In genomic region chr1:52037402-52037814, GRCh38 we compare ENCODE assay signal across 1 cellular context.
A peak's percentile ranks its signal among the peaks of the same experiment; 100 is the strongest.
TF ChIP-seq lines count a peak whose summit lies in the region.

No MANE protein-coding gene starts in this region.

TF ChIP-seq in HepG2, 621 proteins besides CTCF, POLR2A, EP300 and RAD21 (continued from another document and continues in another):
- TF ChIP-seq, protein P1, sequence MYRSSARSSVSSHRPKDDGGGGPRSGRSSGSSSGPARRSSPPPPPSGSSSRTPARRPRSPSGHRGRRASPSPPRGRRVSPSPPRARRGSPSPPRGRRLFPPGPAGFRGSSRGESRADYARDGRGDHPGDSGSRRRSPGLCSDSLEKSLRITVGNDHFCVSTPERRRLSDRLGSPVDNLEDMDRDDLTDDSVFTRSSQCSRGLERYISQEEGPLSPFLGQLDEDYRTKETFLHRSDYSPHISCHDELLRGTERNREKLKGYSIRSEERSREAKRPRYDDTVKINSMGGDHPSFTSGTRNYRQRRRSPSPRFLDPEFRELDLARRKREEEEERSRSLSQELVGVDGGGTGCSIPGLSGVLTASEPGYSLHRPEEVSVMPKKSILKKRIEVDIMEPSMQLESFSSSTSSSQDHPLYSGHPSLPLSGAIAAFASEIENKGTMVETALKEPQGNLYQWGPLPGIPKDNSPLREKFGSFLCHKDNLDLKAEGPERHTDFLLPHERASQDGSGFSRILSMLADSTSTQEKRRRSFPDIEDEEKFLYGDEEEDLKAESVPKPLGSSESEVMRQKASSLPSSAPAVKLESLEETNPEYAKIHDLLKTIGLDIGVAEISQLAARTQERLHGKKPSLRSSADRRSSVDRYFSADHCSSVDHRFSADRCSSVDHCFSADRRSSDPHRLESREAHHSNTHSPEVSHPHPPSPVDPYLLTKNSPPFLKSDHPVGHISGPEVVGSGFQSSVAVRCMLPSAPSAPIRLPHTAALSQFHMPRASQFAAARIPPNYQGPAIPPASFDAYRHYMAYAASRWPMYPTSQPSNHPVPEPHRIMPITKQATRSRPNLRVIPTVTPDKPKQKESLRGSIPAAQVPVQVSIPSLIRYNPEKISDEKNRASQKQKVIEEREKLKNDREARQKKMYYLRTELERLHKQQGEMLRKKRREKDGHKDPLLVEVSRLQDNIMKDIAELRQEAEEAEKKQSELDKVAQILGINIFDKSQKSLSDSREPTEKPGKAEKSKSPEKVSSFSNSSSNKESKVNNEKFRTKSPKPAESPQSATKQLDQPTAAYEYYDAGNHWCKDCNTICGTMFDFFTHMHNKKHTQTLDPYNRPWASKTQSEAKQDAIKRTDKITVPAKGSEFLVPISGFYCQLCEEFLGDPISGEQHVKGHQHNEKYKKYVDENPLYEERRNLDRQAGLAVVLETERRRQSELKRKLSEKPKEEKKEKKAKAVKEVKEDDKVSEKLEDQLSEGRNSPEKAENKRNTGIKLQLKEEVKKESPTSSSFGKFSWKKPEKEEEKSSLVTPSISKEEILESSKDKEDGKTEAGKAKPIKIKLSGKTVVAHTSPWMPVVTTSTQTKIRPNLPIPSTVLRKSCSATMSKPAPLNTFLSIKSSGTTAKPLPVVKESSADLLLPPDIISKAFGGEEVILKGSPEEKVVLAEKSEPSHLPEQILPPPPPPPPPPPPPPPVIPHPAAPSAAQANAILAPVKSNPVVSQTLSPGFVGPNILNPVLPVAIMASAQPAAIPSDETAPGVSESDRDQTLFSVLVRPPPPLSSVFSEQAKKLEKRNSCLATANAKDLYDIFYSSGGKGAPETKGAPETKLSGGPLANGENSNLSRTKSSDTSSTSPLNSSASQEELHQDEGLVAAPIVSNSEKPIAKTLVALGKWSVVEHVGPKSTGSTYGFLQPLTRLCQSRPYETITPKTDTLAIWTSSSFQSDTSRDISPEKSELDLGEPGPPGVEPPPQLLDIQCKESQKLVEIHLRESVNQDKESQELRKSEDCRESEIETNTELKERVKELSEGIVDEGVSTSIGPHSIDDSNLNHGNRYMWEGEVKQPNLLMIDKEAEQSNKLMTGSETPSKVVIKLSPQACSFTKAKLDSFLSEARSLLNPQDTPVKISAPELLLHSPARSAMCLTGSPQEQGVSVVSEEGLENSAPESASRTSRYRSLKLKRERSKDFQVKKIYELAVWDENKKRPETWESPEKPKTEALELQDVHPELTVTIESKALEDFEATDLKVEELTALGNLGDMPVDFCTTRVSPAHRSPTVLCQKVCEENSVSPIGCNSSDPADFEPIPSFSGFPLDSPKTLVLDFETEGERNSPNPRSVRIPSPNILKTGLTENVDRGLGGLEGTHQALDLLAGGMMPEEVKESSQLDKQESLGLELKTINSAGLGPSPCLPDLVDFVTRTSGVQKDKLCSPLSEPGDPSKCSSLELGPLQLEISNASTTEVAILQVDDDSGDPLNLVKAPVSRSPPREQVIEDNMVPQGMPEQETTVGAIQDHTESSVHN (CRISPR knock-in tag; IDR thresholded peaks at IDR 0.05) = no peak
- TF ChIP-seq KDM5A (IDR thresholded peaks at IDR 0.05; ENCODE audit: borderline replicate concordance, low read length) (no peak; the same call in 1 of the 2 replicates), ONECUT2 (CRISPR knock-in tag; IDR thresholded peaks at IDR 0.05) (peak; percentile 66; the same call in 1 of the 2 replicates), JUND (CRISPR knock-in tag; IDR thresholded peaks at IDR 0.05) (peak; percentile 17; the same call in 1 of the 2 replicates), PHF21A (CRISPR knock-in tag; IDR thresholded peaks at IDR 0.05) (peak; percentile 99), ATF7-NPFF (CRISPR knock-in tag; IDR thresholded peaks at IDR 0.05; ENCODE audit: low read depth) (no peak), KLF13 (CRISPR knock-in tag; IDR thresholded peaks at IDR 0.05) (no peak), WIZ (CRISPR knock-in tag; IDR thresholded peaks at IDR 0.05) (no peak), HOXD1 (CRISPR knock-in tag; IDR thresholded peaks at IDR 0.05) (0 out of 2 replicates have a peak, but pooled peaks have one; percentile 83), JARID2 (CRISPR knock-in tag; IDR thresholded peaks at IDR 0.05; ENCODE audit: insufficient replicate concordance) (no peak), AHR (CRISPR knock-in tag; IDR thresholded peaks at IDR 0.05) (no peak; the same call in 1 of the 2 replicates), ZNF543 (CRISPR knock-in tag; IDR thresholded peaks at IDR 0.05) (peak; percentile 65), REST (IDR thresholded peaks at IDR 0.05; ENCODE audit: borderline replicate concordance in 1 of 2, low read depth in 1 of 2, low read length in 2 of 2) (peak in 1 of 2 experiments; percentile 70; a peak in 1 of 4 replicates), ZSCAN9 (CRISPR knock-in tag; IDR thresholded peaks at IDR 0.05; ENCODE audit: borderline replicate concordance) (peak; percentile 87), SALL1 (CRISPR knock-in tag; IDR thresholded peaks at IDR 0.05) (peak; percentile 89), KDM1A (CRISPR knock-in tag; IDR thresholded peaks at IDR 0.05) (peak; percentile 86), RFX5 (IDR thresholded peaks at IDR 0.05; ENCODE audit: low read depth, low read length) (no peak), ZMYM2 (CRISPR knock-in tag; IDR thresholded peaks at IDR 0.05) (peak; percentile 82; the same call in 1 of the 2 replicates), MIXL1 (CRISPR knock-in tag; IDR thresholded peaks at IDR 0.05) (peak; percentile 91), ZNF781 (CRISPR knock-in tag; IDR thresholded peaks at IDR 0.05; ENCODE audit: borderline replicate concordance, not compliant biosample characterization) (no peak), RARA (CRISPR knock-in tag; IDR thresholded peaks at IDR 0.05) (peak; percentile 91), TOE1 (CRISPR knock-in tag; IDR thresholded peaks at IDR 0.05) (no peak), ZSCAN20 (CRISPR knock-in tag; IDR thresholded peaks at IDR 0.05; ENCODE audit: borderline replicate concordance) (0 out of 2 replicates have a peak, but pooled peaks have one; percentile 51), RBM22 (optimal IDR thresholded peaks at IDR 0.05; ENCODE audit: low read length) (no peak), HNF4A (CRISPR knock-in tag; IDR thresholded peaks at IDR 0.05) (peak; percentile 82), ZNF883 (CRISPR knock-in tag; IDR thresholded peaks at IDR 0.05; ENCODE audit: not compliant biosample characterization) (no peak), RNF219 (CRISPR knock-in tag; IDR thresholded peaks at IDR 0.05) (peak; percentile 94; the same call in 1 of the 2 replicates), TBP (CRISPR knock-in tag; IDR thresholded peaks at IDR 0.05) (no peak), FOSL1 (CRISPR knock-in tag; IDR thresholded peaks at IDR 0.05; ENCODE audit: borderline replicate concordance) (no peak)
- TF ChIP-seq, protein P2, sequence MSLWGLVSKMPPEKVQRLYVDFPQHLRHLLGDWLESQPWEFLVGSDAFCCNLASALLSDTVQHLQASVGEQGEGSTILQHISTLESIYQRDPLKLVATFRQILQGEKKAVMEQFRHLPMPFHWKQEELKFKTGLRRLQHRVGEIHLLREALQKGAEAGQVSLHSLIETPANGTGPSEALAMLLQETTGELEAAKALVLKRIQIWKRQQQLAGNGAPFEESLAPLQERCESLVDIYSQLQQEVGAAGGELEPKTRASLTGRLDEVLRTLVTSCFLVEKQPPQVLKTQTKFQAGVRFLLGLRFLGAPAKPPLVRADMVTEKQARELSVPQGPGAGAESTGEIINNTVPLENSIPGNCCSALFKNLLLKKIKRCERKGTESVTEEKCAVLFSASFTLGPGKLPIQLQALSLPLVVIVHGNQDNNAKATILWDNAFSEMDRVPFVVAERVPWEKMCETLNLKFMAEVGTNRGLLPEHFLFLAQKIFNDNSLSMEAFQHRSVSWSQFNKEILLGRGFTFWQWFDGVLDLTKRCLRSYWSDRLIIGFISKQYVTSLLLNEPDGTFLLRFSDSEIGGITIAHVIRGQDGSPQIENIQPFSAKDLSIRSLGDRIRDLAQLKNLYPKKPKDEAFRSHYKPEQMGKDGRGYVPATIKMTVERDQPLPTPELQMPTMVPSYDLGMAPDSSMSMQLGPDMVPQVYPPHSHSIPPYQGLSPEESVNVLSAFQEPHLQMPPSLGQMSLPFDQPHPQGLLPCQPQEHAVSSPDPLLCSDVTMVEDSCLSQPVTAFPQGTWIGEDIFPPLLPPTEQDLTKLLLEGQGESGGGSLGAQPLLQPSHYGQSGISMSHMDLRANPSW (CRISPR knock-in tag; IDR thresholded peaks at IDR 0.05; ENCODE audit: borderline replicate concordance) = no peak
- TF ChIP-seq, protein P3, sequence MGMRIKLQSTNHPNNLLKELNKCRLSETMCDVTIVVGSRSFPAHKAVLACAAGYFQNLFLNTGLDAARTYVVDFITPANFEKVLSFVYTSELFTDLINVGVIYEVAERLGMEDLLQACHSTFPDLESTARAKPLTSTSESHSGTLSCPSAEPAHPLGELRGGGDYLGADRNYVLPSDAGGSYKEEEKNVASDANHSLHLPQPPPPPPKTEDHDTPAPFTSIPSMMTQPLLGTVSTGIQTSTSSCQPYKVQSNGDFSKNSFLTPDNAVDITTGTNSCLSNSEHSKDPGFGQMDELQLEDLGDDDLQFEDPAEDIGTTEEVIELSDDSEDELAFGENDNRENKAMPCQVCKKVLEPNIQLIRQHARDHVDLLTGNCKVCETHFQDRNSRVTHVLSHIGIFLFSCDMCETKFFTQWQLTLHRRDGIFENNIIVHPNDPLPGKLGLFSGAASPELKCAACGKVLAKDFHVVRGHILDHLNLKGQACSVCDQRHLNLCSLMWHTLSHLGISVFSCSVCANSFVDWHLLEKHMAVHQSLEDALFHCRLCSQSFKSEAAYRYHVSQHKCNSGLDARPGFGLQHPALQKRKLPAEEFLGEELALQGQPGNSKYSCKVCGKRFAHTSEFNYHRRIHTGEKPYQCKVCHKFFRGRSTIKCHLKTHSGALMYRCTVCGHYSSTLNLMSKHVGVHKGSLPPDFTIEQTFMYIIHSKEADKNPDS (CRISPR knock-in tag; IDR thresholded peaks at IDR 0.05) = peak; percentile 98
- TF ChIP-seq, protein P4, sequence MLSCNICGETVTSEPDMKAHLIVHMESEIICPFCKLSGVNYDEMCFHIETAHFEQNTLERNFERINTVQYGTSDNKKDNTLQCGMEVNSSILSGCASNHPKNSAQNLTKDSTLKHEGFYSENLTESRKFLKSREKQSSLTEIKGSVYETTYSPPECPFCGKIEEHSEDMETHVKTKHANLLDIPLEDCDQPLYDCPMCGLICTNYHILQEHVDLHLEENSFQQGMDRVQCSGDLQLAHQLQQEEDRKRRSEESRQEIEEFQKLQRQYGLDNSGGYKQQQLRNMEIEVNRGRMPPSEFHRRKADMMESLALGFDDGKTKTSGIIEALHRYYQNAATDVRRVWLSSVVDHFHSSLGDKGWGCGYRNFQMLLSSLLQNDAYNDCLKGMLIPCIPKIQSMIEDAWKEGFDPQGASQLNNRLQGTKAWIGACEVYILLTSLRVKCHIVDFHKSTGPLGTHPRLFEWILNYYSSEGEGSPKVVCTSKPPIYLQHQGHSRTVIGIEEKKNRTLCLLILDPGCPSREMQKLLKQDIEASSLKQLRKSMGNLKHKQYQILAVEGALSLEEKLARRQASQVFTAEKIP (CRISPR knock-in tag; IDR thresholded peaks at IDR 0.05; ENCODE audit: borderline replicate concordance) = no peak
- TF ChIP-seq, protein P5, sequence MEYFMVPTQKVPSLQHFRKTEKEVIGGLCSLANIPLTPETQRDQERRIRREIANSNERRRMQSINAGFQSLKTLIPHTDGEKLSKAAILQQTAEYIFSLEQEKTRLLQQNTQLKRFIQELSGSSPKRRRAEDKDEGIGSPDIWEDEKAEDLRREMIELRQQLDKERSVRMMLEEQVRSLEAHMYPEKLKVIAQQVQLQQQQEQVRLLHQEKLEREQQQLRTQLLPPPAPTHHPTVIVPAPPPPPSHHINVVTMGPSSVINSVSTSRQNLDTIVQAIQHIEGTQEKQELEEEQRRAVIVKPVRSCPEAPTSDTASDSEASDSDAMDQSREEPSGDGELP (IDR thresholded peaks at IDR 0.05; ENCODE audit: borderline replicate concordance, low read depth) = peak; percentile 97
